In the genomic region with DNA sequence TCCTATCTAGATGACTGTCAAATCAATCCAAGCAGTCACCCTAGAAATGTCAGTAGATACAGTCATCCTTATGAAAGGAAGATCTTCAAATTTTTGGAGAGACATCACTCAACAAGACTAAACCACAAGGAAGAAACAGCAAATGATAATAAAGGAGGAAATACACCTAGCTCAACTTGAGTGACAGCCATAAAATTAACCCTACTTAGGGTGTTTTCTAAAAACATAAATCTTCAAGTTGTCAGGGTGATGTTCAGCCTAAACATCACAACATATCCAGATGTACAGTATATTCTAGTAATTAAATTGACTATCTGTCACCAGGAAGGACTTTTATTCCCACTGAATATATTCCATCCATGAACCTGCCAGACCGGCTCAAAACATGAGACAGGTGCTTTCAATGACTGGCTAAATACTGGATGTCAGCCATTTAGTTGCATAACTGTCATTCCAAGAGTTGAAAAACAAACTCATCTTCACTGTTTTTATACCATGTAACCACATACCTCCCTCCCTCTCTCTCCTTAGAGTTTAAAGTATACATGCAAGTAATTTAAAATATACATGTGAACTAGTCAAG, we compare ENCODE assay signal across 14 cellular contexts.
DNase-seq lines count a peak whose midpoint lies in the region; ATAC-seq and TF ChIP-seq lines count a peak whose summit lies in the region.
"Had no signal": no experiment of that assay in that cellular context is flagged by ENCODE, and none has a peak within 500 bp of the region (broad histone marks: within the 10 kb centered on the region; RNA-seq: fewer than 3 reads in every experiment).

No MANE protein-coding gene starts in this region.

- H3K4me1 Mint-ChIP-seq in natural killer cell treated with Interleukin-12 subunit alpha and Interleukin-12 subunit beta and Interleukin-15 and Interleukin-18, amount 100 ng/mL, for 72 hours (ENCODE audit: low read depth in 2 of 2) = no peaks in the 10 kb centered on the region
- H3K4me1 Mint-ChIP-seq: stimulated activated memory B cell treated with anti-CD40 and anti-IgM and Interleukin-4, amounts not matched to agents 10 μg/mL and 1 μg/mL and 100 μg/mL, for 72 hours had no signal

- 59 to 71% (median 63%) methylated on average over 1 of the region's 1 CpG for WGBS in heart left ventricle, 4 donors

- H3K36me3 ChIP-seq in left ventricle myocardium inferior (no peaks in the 10 kb centered on the region), heart left ventricle (no peaks in the 10 kb centered on the region)
- H3K36me3 ChIP-seq: HAP-1 had no signal

- peaks cover 3 to 17% of the 10 kb centered on the region in 2 donors for H3K27me3 Mint-ChIP-seq in natural killer cell treated with Interleukin-12 subunit alpha and Interleukin-12 subunit beta and Interleukin-15 and Interleukin-18, amount 100 ng/mL, for 72 hours
- H3K27me3 Mint-ChIP-seq: stimulated activated memory B cell treated with anti-CD40 and anti-IgM and Interleukin-4, amounts not matched to agents 10 μg/mL and 1 μg/mL and 100 μg/mL, for 72 hours had no signal

- H3K4me3 ChIP-seq in left ventricle myocardium inferior = no peak overlapping the region
- H3K4me3 ChIP-seq in heart left ventricle = no peak overlapping the region
- H3K4me3 ChIP-seq: HAP-1 had no signal

- peaks cover 23% of the 10 kb centered on the region for H3K9me3 ChIP-seq in left ventricle myocardium inferior (replicated peaks)
- H3K9me3 ChIP-seq in heart left ventricle = peaks cover 0 to 19% (median 15%) of the 10 kb centered on the region in 12 donors

- no peak overlapping the region for H3K4me3 Mint-ChIP-seq in natural killer cell treated with Interleukin-12 subunit alpha and Interleukin-12 subunit beta and Interleukin-15 and Interleukin-18, amount 100 ng/mL, for 72 hours
- H3K4me3 Mint-ChIP-seq: activated naive CD8-positive, alpha-beta T cell treated with anti-CD3 and anti-CD28 coated beads, Interleukin-2, amount 50 U/mL, for 24 hours; stimulated activated memory B cell treated with anti-CD40 and anti-IgM and Interleukin-4, amounts not matched to agents 10 μg/mL and 1 μg/mL and 100 μg/mL, for 72 hours had no signal

- intact Hi-C loops in left ventricle myocardium inferior (cut with micrococcal nuclease) (no loop called here), heart left ventricle (cut with DNase I) (no loop called here), left colon (cut with DNase I, micrococcal nuclease) (no loop called here)

- TF ChIP-seq POLR2A in heart left ventricle (IDR thresholded peaks at IDR 0.05) = no peak

- H3K9me3 Mint-ChIP-seq in natural killer cell treated with Interleukin-12 subunit alpha and Interleukin-12 subunit beta and Interleukin-15 and Interleukin-18, amount 100 ng/mL, for 72 hours = peaks cover 11% of the 10 kb centered on the region

- peaks cover 9% of the 10 kb centered on the region for H3K36me3 Mint-ChIP-seq in natural killer cell treated with Interleukin-12 subunit alpha and Interleukin-12 subunit beta and Interleukin-15 and Interleukin-18, amount 100 ng/mL, for 72 hours
- H3K36me3 Mint-ChIP-seq: stimulated activated memory B cell treated with anti-CD40 and anti-IgM and Interleukin-4, amounts not matched to agents 10 μg/mL and 1 μg/mL and 100 μg/mL, for 72 hours had no signal

- H3K4me1 ChIP-seq in left ventricle myocardium inferior = peaks cover 7% of the 10 kb centered on the region
- peaks cover 0 to 6% (median 0%) of the 10 kb centered on the region in 12 donors for H3K4me1 ChIP-seq in heart left ventricle

- DNase-seq in left ventricle myocardium inferior = no peak
- DNase-seq in heart left ventricle = no peak
- DNase-seq in left colon = peak in 1 of 2 donors; percentile 18
- no peak for DNase-seq in GM19238 (ENCODE audit: insufficient read length, low spot score)
- DNase-seq in NCI-H187 treated with DMSO at 0.1 percent for 48 hours (lab: John Stamatoyannopoulos, UW) = no peak
- no peak for DNase-seq in natural killer cell treated with Interleukin-12 subunit alpha and Interleukin-12 subunit beta and Interleukin-15 and Interleukin-18, amount 100 ng/mL, for 72 hours (ENCODE audit: low spot score)
- DNase-seq: activated naive CD8-positive, alpha-beta T cell treated with anti-CD3 and anti-CD28 coated beads, Interleukin-2, amount 50 U/mL, for 24 hours; kidney; Right ventricle myocardium superior; stimulated activated CD4-positive, alpha-beta T cell treated with anti-CD3 and anti-CD28 coated beads, Interleukin-2, amount 100 ng/mL, for 48 hours had no signal

- H3K27ac ChIP-seq in left ventricle myocardium inferior (replicated peaks) (peak overlapping the region; percentile 18), heart left ventricle (no peak overlapping the region), VCaP (peak overlapping the region; percentile 63)

- no peak overlapping the region for H3K27ac Mint-ChIP-seq in natural killer cell treated with Interleukin-12 subunit alpha and Interleukin-12 subunit beta and Interleukin-15 and Interleukin-18, amount 100 ng/mL, for 72 hours
- H3K27ac Mint-ChIP-seq: activated naive CD8-positive, alpha-beta T cell treated with anti-CD3 and anti-CD28 coated beads, Interleukin-2, amount 50 U/mL, for 24 hours; stimulated activated memory B cell treated with anti-CD40 and anti-IgM and Interleukin-4, amounts not matched to agents 10 μg/mL and 1 μg/mL and 100 μg/mL, for 72 hours had no signal

- H3K27me3 ChIP-seq in left ventricle myocardium inferior (ENCODE audit: low read depth) (no peaks in the 10 kb centered on the region), heart left ventricle (no peaks in the 10 kb centered on the region)

- ATAC-seq in heart left ventricle = no peak
- ATAC-seq in left colon = peak; percentile 65
- no peak for ATAC-seq in natural killer cell treated with Interleukin-12 subunit alpha and Interleukin-12 subunit beta and Interleukin-15 and Interleukin-18, amount 100 ng/mL, for 72 hours
- ATAC-seq in HG02884 (IDR thresholded peaks at IDR 0.05; ENCODE audit: unreplicated experiment) = no peak
- ATAC-seq: activated naive CD8-positive, alpha-beta T cell treated with anti-CD3 and anti-CD28 coated beads, Interleukin-2, amount 50 U/mL, for 24 hours; stimulated activated memory B cell treated with anti-CD40 and anti-IgM and Interleukin-4, amounts not matched to agents 10 μg/mL and 1 μg/mL and 100 μg/mL, for 72 hours had no signal

- TF ChIP-seq CTCF in left ventricle myocardium inferior (IDR thresholded peaks at IDR 0.05; ENCODE audit: borderline replicate concordance) (no peak), heart left ventricle (IDR thresholded peaks at IDR 0.05) (no peak), VCaP (conservative IDR thresholded peaks at IDR 0.05) (no peak)

Comparison
In these comparisons a context has a peak if more than half of its experiments do, and no peak if none do; other contexts are left out.
1. H3K27ac ChIP-seq: peak in left ventricle myocardium inferior (single experiment) and VCaP (single experiment); none in heart left ventricle (0 of 12).